ENCODE assay signal across 1 cellular context in genomic region chr19:13967206-13967605, GRCh38. TPM values are rescaled to one million over a fixed set of nuclear protein-coding genes. Genes with fewer than 3 reads are reported as not detected.
"Had no signal": no experiment of that assay in that cellular context is flagged by ENCODE, and none has a peak within 500 bp of the region (broad histone marks: within the 10 kb centered on the region; RNA-seq: fewer than 3 reads in every experiment).

No MANE protein-coding gene starts in this region.

RNA-seq across cellular contexts. Expression of gene PODNL1, which starts 29.0 kb away (rescaled TPM):
- polyA plus RNA-seq: GM23338 had no signal
